Comparison of ENCODE assay signal across 8 cellular contexts in genomic region chr12:69330475-69331473, GRCh38. TPM values are rescaled to one million over a fixed set of nuclear protein-coding genes. Genes with fewer than 3 reads are reported as not detected.
A peak's percentile ranks its signal among the peaks of the same experiment; 100 is the strongest.
DNase-seq lines count a peak whose midpoint lies in the region; ATAC-seq and TF ChIP-seq lines count a peak whose summit lies in the region.

No MANE protein-coding gene starts in this region.

- intact Hi-C loops in esophagus muscularis mucosa (cut with DNase I), result no loop called here
- intact Hi-C loops in testis (cut with DNase I; ENCODE audit: low total_unique reads), result no loop called here

- peak overlapping the region in 1 of 4 donors; percentile 10 for H3K27ac ChIP-seq in esophagus muscularis mucosa (replicated peaks in 1 of 4)
- H3K27ac ChIP-seq in neural progenitor cell, result no peak overlapping the region
- no peak overlapping the region for H3K27ac ChIP-seq in testis

- H3K9ac ChIP-seq in ES-I3 (ENCODE audit: low read depth, low read length), result peak overlapping the region; percentile 31; the same call in 1 of the 2 replicates
- no peak overlapping the region for H3K9ac ChIP-seq in neural progenitor cell

- peak overlapping the region; percentile 80 for H3K4me2 ChIP-seq in neural progenitor cell

- peak overlapping the region; percentile 79 for H3K4me3 Mint-ChIP-seq in neural progenitor cell

- H3K79me2 ChIP-seq in neural progenitor cell (ENCODE audit: low read depth), result no peaks in the 10 kb centered on the region

- WGBS in esophagus muscularis mucosa, result 11% methylated on average over 18 of the region's 18 CpGs
- WGBS in testis, 2 donors, result 7 to 8% methylated on average over 18 of the region's 18 CpGs

- peaks cover 31% of the 10 kb centered on the region for H3K4me1 Mint-ChIP-seq in neural progenitor cell

- H3K4me3 ChIP-seq in NB4 (ENCODE audit: low read depth, low read length), result peak overlapping the region; percentile 59
- H3K4me3 ChIP-seq in esophagus muscularis mucosa, result peak overlapping the region; percentile 45 to 58 (median 52)
- H3K4me3 ChIP-seq in neural progenitor cell, result peak overlapping the region; percentile 39
- H3K4me3 ChIP-seq in testis, result peak overlapping the region; percentile 34 to 61

- TF ChIP-seq POLR2A in NB4 (IDR thresholded peaks at IDR 0.05; ENCODE audit: extremely low read depth, insufficient read length), result no peak
- no peak for TF ChIP-seq POLR2A in esophagus muscularis mucosa (IDR thresholded peaks at IDR 0.05; ENCODE audit: low read depth)
- TF ChIP-seq POLR2A in testis (IDR thresholded peaks at IDR 0.05), result no peak

- H3K27me3 ChIP-seq in esophagus muscularis mucosa (no peaks in the 10 kb centered on the region), neural progenitor cell (peaks cover 16% of the 10 kb centered on the region), testis (no peaks in the 10 kb centered on the region)

- DNase-seq in NB4 (ENCODE audit: low read depth) (peak; percentile 68), esophagus muscularis mucosa (ENCODE audit: extremely low spot score) (no peak), neural progenitor cell (ENCODE audit: low spot score) (peak; percentile 46), testis (peak; percentile 48), anterior cingulate cortex (lab: John Stamatoyannopoulos, UW) (no peak)
- peak; percentile 26 for DNase-seq in activated CD8-positive, alpha-beta memory T cell treated with anti-CD3 and anti-CD28 coated beads, Interleukin-2, amount 50 U/mL, for 1 hour (ENCODE audit: extremely low read depth)

- peak overlapping the region; percentile 55 for H3K27ac Mint-ChIP-seq in neural progenitor cell

- no peaks in the 10 kb centered on the region for H3K36me3 Mint-ChIP-seq in neural progenitor cell

- no peak for TF ChIP-seq EP300 in esophagus muscularis mucosa (IDR thresholded peaks at IDR 0.05)

- no peaks in the 10 kb centered on the region for H4K20me1 ChIP-seq in neural progenitor cell (ENCODE audit: low read depth)

- H3K9me3 ChIP-seq in ES-I3 (ENCODE audit: control insufficient read depth, insufficient read depth, low read length) (no peaks in the 10 kb centered on the region), esophagus muscularis mucosa (no peaks in the 10 kb centered on the region), neural progenitor cell (ENCODE audit: low read depth) (no peaks in the 10 kb centered on the region), testis (no peaks in the 10 kb centered on the region)

- H3K4me1 ChIP-seq in ES-I3 (ENCODE audit: insufficient read depth, low read length) (peaks cover 22% of the 10 kb centered on the region), esophagus muscularis mucosa (peaks cover 0 to 18% (median 4%) of the 10 kb centered on the region in 4 donors), neural progenitor cell (peaks cover 25% of the 10 kb centered on the region), testis (no peaks in the 10 kb centered on the region)

- ATAC-seq in GM21737 (IDR thresholded peaks at IDR 0.05; ENCODE audit: unreplicated experiment), result peak; percentile 74

- no peaks in the 10 kb centered on the region for H3F3A ChIP-seq in neural progenitor cell (ENCODE audit: low read depth)

- TF ChIP-seq CTCF in NB4 (IDR thresholded peaks at IDR 0.05; ENCODE audit: low read depth, low read length) (no peak), esophagus muscularis mucosa (IDR thresholded peaks at IDR 0.05) (no peak), neural progenitor cell (IDR thresholded peaks at IDR 0.05) (no peak), testis (IDR thresholded peaks at IDR 0.05) (no peak)

- peak overlapping the region; percentile 96 for H2AFZ ChIP-seq in neural progenitor cell (replicated peaks)

- H3K36me3 ChIP-seq in ES-I3 (ENCODE audit: insufficient read depth, low read length) (no peaks in the 10 kb centered on the region), esophagus muscularis mucosa (no peaks in the 10 kb centered on the region), neural progenitor cell (no peaks in the 10 kb centered on the region), testis (ENCODE audit: low read depth, missing control alignments) (no peaks in the 10 kb centered on the region)

- H3K9me3 Mint-ChIP-seq in neural progenitor cell, result no peaks in the 10 kb centered on the region

- H3K27me3 Mint-ChIP-seq in neural progenitor cell (ENCODE audit: insufficient read depth, low read depth), result peaks cover 2% of the 10 kb centered on the region

RNA-seq across cellular contexts. Expression of gene LYZ, which starts 17.4 kb away (rescaled TPM):
- total RNA-seq in esophagus muscularis mucosa (10 to 100 TPM in 3 of 4 donors, 1 to 10 TPM in 1; 8.8 to 95.3 (median 34.0) TPM), neural progenitor cell (ENCODE audit: low replicate concordance) (0.68 TPM in 1 of 2 replicates, not detected in the other), testis (1 to 10 TPM; 3.4 to 9.7 TPM)
- polyA plus RNA-seq in testis (ENCODE audit: insufficient read depth, low read depth, low replicate concordance), result 203 TPM

RNA-seq across cellular contexts. Expression of gene YEATS4, which starts 28.8 kb away (rescaled TPM):
- total RNA-seq in esophagus muscularis mucosa (10 to 100 TPM in 2 of 4 donors, 1 to 10 TPM in 2; 5.7 to 17.6 (median 11.5) TPM), neural progenitor cell (ENCODE audit: low replicate concordance) (93.5 and 159 TPM in 2 replicates), testis (10 to 100 TPM; 43.8 to 48.4 TPM)
- 112 TPM for polyA plus RNA-seq in testis (ENCODE audit: insufficient read depth, low read depth, low replicate concordance)

Comparison
In these comparisons a context has a peak if more than half of its experiments do, and no peak if none do; other contexts are left out.
1. DNase-seq: peak in NB4 (single experiment), activated CD8-positive, alpha-beta memory T cell treated with anti-CD3 and anti-CD28 coated beads, Interleukin-2, amount 50 U/mL, for 1 hour (single experiment), neural progenitor cell (single experiment) and testis (single experiment); none in esophagus muscularis mucosa (single experiment) and anterior cingulate cortex (0 of 58).
2. Peak in every context shown above with its lines, with median percentiles within 50 percentile points of each other: H3K4me3 ChIP-seq.